In genomic region chr2:8839189-8839965, GRCh38 we compare ENCODE assay signal across 24 cellular contexts.
"Had no signal": no experiment of that assay in that cellular context is flagged by ENCODE, and none has a peak within 500 bp of the region (broad histone marks: within the 10 kb centered on the region; RNA-seq: fewer than 3 reads in every experiment).

No MANE protein-coding gene starts in this region.

- H3K36me3 Mint-ChIP-seq: mesothelial cell of epicardium had no signal

- H3K27me3 ChIP-seq: colonic mucosa, gastrocnemius medialis, heart right ventricle, left lung had no signal

- H3K36me3 ChIP-seq: colonic mucosa, esophagus squamous epithelium, gastrocnemius medialis, heart right ventricle, left lung, lower lobe of right lung had no signal

- H3K4me3 Mint-ChIP-seq: dendritic cell treated with granulocyte-macrophage colony-stimulating factor and Interleukin-4, amounts not matched to agents 40 ng/mL and 50 ng/mL, for 4 days; effector memory CD8-positive, alpha-beta T cell; endodermal cell; mesothelial cell of epicardium had no signal

- DNase-seq: colonic mucosa; cortex of kidney; effector CD8-positive, alpha-beta T cell; effector memory CD8-positive, alpha-beta T cell; endodermal cell; erythroblast; esophagus squamous epithelium; foreskin fibroblast; foreskin melanocyte; gastrocnemius medialis; glutamatergic neuron; head of caudate nucleus; heart right ventricle; hippocampal formation; left cardiac atrium; left lung; left ventricle myocardium superior; lower lobe of right lung; mesenchymal stem cell; mucosa of descending colon had no signal

- H3K27ac ChIP-seq: colonic mucosa, epithelial cell of prostate, esophagus squamous epithelium, gastrocnemius medialis, heart right ventricle, left lung, lower lobe of right lung had no signal

- H3K27ac Mint-ChIP-seq: dendritic cell treated with granulocyte-macrophage colony-stimulating factor and Interleukin-4, amounts not matched to agents 40 ng/mL and 50 ng/mL, for 4 days; effector memory CD8-positive, alpha-beta T cell; endodermal cell; mesothelial cell of epicardium had no signal

- H3K27me3 Mint-ChIP-seq: dendritic cell treated with granulocyte-macrophage colony-stimulating factor and Interleukin-4, amounts not matched to agents 40 ng/mL and 50 ng/mL, for 4 days had no signal

- H3K9me3 ChIP-seq: colonic mucosa, esophagus squamous epithelium, gastrocnemius medialis, heart right ventricle, left lung, lower lobe of right lung, mucosa of descending colon had no signal

- H3K4me3 ChIP-seq: colonic mucosa, esophagus squamous epithelium, gastrocnemius medialis, heart right ventricle, left lung, lower lobe of right lung, mucosa of descending colon had no signal

- ATAC-seq: effector memory CD8-positive, alpha-beta T cell; esophagus mucosa; gastrocnemius medialis; heart right ventricle; left cardiac atrium; left ventricle myocardium superior; mucosa of descending colon had no signal

- H3K4me1 ChIP-seq: colonic mucosa had no signal

- H3K9me3 Mint-ChIP-seq: dendritic cell treated with granulocyte-macrophage colony-stimulating factor and Interleukin-4, amounts not matched to agents 40 ng/mL and 50 ng/mL, for 4 days; effector memory CD8-positive, alpha-beta T cell; mesothelial cell of epicardium had no signal
